ENCODE assay signal across 9 cellular contexts in the genomic region with DNA sequence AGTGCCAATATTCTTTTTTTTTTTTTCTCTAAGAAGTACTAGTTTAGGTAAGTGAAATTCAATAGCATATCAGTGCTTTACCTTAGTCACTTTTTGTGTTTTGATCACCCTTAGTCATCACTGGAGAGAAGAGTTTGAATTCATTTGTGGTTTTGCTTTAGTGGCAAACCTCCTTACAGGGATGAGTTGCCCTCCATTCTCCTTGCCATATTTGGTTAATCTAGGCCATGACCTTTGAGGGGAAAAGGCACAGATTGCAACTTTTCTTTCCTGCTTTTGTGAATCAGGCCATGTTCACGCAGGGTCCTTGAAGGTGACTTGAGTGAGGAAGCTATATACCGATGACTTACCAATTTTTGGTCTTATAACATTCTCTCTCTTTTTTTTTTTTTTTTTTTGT. TPM values are rescaled to one million over a fixed set of nuclear protein-coding genes. Genes with fewer than 3 reads are reported as not detected.
A peak's percentile ranks its signal among the peaks of the same experiment; 100 is the strongest.
DNase-seq lines count a peak whose midpoint lies in the region; ATAC-seq, FAIRE-seq and TF ChIP-seq lines count a peak whose summit lies in the region.
"Had no signal": no experiment of that assay in that cellular context is flagged by ENCODE, and none has a peak within 500 bp of the region (broad histone marks: within the 10 kb centered on the region; RNA-seq: fewer than 3 reads in every experiment).

No MANE protein-coding gene starts in this region.

- H3K4me1 Mint-ChIP-seq in activated CD4-positive, alpha-beta T cell treated with anti-CD3 and anti-CD28 coated beads, Interleukin-2, amount 10 ng/mL, durations not matched to agents 24 days and 14 days, result peaks cover 12% of the 10 kb centered on the region
- H3K4me1 Mint-ChIP-seq in immature natural killer cell, result peaks cover 0 to 11% of the 10 kb centered on the region in 2 donors

- peaks cover 11% of the 10 kb centered on the region for H3K4me1 ChIP-seq in keratinocyte (ENCODE audit: control insufficient read depth, extremely low read depth, insufficient read depth, low read length)
- no peaks in the 10 kb centered on the region for H3K4me1 ChIP-seq in lower lobe of right lung
- H3K4me1 ChIP-seq: parathyroid adenoma had no signal

- no peak overlapping the region for H3K9ac ChIP-seq in keratinocyte (ENCODE audit: control insufficient read depth, extremely low read depth, insufficient read depth, low read length)
- H3K9ac ChIP-seq: parathyroid adenoma had no signal

- no peak overlapping the region for H2AFZ ChIP-seq in keratinocyte (ENCODE audit: control insufficient read depth, low read length)
- H2AFZ ChIP-seq: parathyroid adenoma had no signal

- peak overlapping the region; percentile 22 for H3K4me3 Mint-ChIP-seq in activated CD4-positive, alpha-beta T cell treated with anti-CD3 and anti-CD28 coated beads, Interleukin-2, amount 10 ng/mL, durations not matched to agents 24 days and 14 days
- no peak overlapping the region for H3K4me3 Mint-ChIP-seq in immature natural killer cell

- H3K9me3 ChIP-seq in keratinocyte (ENCODE audit: control insufficient read depth, low read depth, low read length) (no peaks in the 10 kb centered on the region), lower lobe of right lung (no peaks in the 10 kb centered on the region)

- peak overlapping the region; percentile 62 for H3K27ac Mint-ChIP-seq in activated CD4-positive, alpha-beta T cell treated with anti-CD3 and anti-CD28 coated beads, Interleukin-2, amount 10 ng/mL, durations not matched to agents 24 days and 14 days
- no peak overlapping the region for H3K27ac Mint-ChIP-seq in immature natural killer cell

- H3K79me2 ChIP-seq in keratinocyte (ENCODE audit: control insufficient read depth, insufficient read depth, low read length), result no peaks in the 10 kb centered on the region

- DNase-seq in GM12891 (ENCODE audit: insufficient read length, low spot score) (no peak), keratinocyte (ENCODE audit: low read depth, low spot score) (no peak), lower lobe of right lung (no peak), GM10266 (ENCODE audit: extremely low spot score) (no peak), immature natural killer cell (no peak)
- peak; percentile 77 for DNase-seq in activated CD4-positive, alpha-beta T cell treated with anti-CD3 and anti-CD28 coated beads, Interleukin-2, amount 10 ng/mL, durations not matched to agents 24 days and 14 days

- H3K4me2 ChIP-seq in keratinocyte (ENCODE audit: control insufficient read depth, extremely low read depth, insufficient read depth, low read depth, low read length), result no peak overlapping the region

- TF ChIP-seq POLR2A in GM12891 (IDR thresholded peaks at IDR 0.05; ENCODE audit: low read depth, low read length), result no peak

- no peaks in the 10 kb centered on the region for H4K20me1 ChIP-seq in keratinocyte (ENCODE audit: control insufficient read depth, extremely low read depth, insufficient read depth, low read length)

- no peak overlapping the region for H3K27ac ChIP-seq in keratinocyte (ENCODE audit: control insufficient read depth, insufficient read depth, low read length)
- no peak overlapping the region for H3K27ac ChIP-seq in lower lobe of right lung
- H3K27ac ChIP-seq: parathyroid adenoma had no signal

- H3K4me3 ChIP-seq in keratinocyte (ENCODE audit: control insufficient read depth in 2 of 3, extremely low read depth in 1 of 3, insufficient read depth in 2 of 3, low read depth in 1 of 3, low read length in 3 of 3) (no peak overlapping the region), lower lobe of right lung (no peak overlapping the region)

- no peaks in the 10 kb centered on the region for H3K27me3 ChIP-seq in keratinocyte (ENCODE audit: control insufficient read depth, extremely low read depth, insufficient read depth, low read length)
- no peaks in the 10 kb centered on the region for H3K27me3 ChIP-seq in lower lobe of right lung (ENCODE audit: low read depth)

- intact Hi-C loops in activated CD4-positive, alpha-beta T cell treated with anti-CD3 and anti-CD28 coated beads, Interleukin-2, amount 10 ng/mL, durations not matched to agents 24 days and 14 days (cut with micrococcal nuclease), result loop anchor here (1.0 to 2.0 kb wide), 3 partner anchors 9 to 64 kb away; partner anchors contain the start of genes PJVK and PRKRA
- intact Hi-C loops in lower lobe of right lung (cut with DNase I), result no loop called here

- dilution Hi-C loops in keratinocyte (cut with MboI; ENCODE audit: extremely low pct_ligation_motif_present, low sequenced_read_pairs), result no loop called here

- FAIRE-seq in GM12891 (lab: Jason Lieb, UNC) (peak; percentile 66), keratinocyte (lab: Jason Lieb, UNC) (peak; percentile 93)

- no peaks in the 10 kb centered on the region for H3K27me3 Mint-ChIP-seq in activated CD4-positive, alpha-beta T cell treated with anti-CD3 and anti-CD28 coated beads, Interleukin-2, amount 10 ng/mL, durations not matched to agents 24 days and 14 days
- H3K27me3 Mint-ChIP-seq in immature natural killer cell (ENCODE audit: low read depth in 3 of 3), result no peaks in the 10 kb centered on the region

- TF ChIP-seq CTCF in keratinocyte (optimal IDR thresholded peaks at IDR 0.05 in 1 of 3, IDR thresholded peaks at IDR 0.05 in 1 of 3, conservative IDR thresholded peaks at IDR 0.05 in 1 of 3; ENCODE audit: extremely low read depth in 1 of 3, insufficient read depth in 2 of 3, low read length in 3 of 3) (no peak), lower lobe of right lung (IDR thresholded peaks at IDR 0.05) (no peak), GM10266 (IDR thresholded peaks at IDR 0.05; ENCODE audit: control insufficient read depth, insufficient read depth, low read depth, missing control alignments) (no peak)

- ATAC-seq in HG02623 (IDR thresholded peaks at IDR 0.05; ENCODE audit: unreplicated experiment), result peak; percentile 38
- ATAC-seq in GM19467 (IDR thresholded peaks at IDR 0.05; ENCODE audit: unreplicated experiment), result no peak
- no peak for ATAC-seq in lower lobe of right lung

- H3K9me3 Mint-ChIP-seq in activated CD4-positive, alpha-beta T cell treated with anti-CD3 and anti-CD28 coated beads, Interleukin-2, amount 10 ng/mL, durations not matched to agents 24 days and 14 days, result no peaks in the 10 kb centered on the region
- no peaks in the 10 kb centered on the region for H3K9me3 Mint-ChIP-seq in immature natural killer cell

- no peaks in the 10 kb centered on the region for H3K9me1 ChIP-seq in keratinocyte (ENCODE audit: control insufficient read depth, extremely low read depth, insufficient read depth, low read length)

- no peaks in the 10 kb centered on the region for H3K36me3 ChIP-seq in keratinocyte (ENCODE audit: control insufficient read depth in 2 of 2, extremely low read depth in 1 of 2, insufficient read depth in 2 of 2, low read length in 2 of 2)
- peaks cover 42% of the 10 kb centered on the region for H3K36me3 ChIP-seq in lower lobe of right lung

- H3K36me3 Mint-ChIP-seq in activated CD4-positive, alpha-beta T cell treated with anti-CD3 and anti-CD28 coated beads, Interleukin-2, amount 10 ng/mL, durations not matched to agents 24 days and 14 days (ENCODE audit: low read depth), result peaks cover 29% of the 10 kb centered on the region
- peaks cover 12 to 20% (median 20%) of the 10 kb centered on the region in 3 donors for H3K36me3 Mint-ChIP-seq in immature natural killer cell

TF ChIP-seq in GM12891, 5 proteins besides CTCF, POLR2A, EP300 and RAD21:
- TF ChIP-seq PAX5 (IDR thresholded peaks at IDR 0.05; ENCODE audit: insufficient read depth, low read length, severe bottlenecking), result no peak
- no peak for TF ChIP-seq POU2F2 (IDR thresholded peaks at IDR 0.05; ENCODE audit: low read depth, low read length)
- TF ChIP-seq TAF1 (IDR thresholded peaks at IDR 0.05; ENCODE audit: low read depth, low read length), result no peak
- no peak for TF ChIP-seq POLR2AphosphoS5 (IDR thresholded peaks at IDR 0.05; ENCODE audit: low read depth, low read length)
TF ChIP-seq in GM12891: peak in this region for 0.

RNA-seq across cellular contexts. Expression of gene PLEKHA3, which starts 34.4 kb away (rescaled TPM):
- polyA plus RNA-seq in GM12891 (2012; ENCODE audit: low read depth, missing spikeins), result 5.2 TPM
- 28.0 and 35.4 TPM in 2 replicates for total RNA-seq in activated CD4-positive, alpha-beta T cell treated with anti-CD3 and anti-CD28 coated beads, Interleukin-2, amount 10 ng/mL, durations not matched to agents 24 days and 14 days
- polyA plus RNA-seq in keratinocyte, result 8.9 to 15.8 TPM (median 15.6 TPM) in 3 replicates
- polyA plus RNA-seq in keratinocyte (2011; ENCODE audit: low read depth), result 20.4 TPM
- polyA plus RNA-seq in keratinocyte (2011; cell fraction: cytosol; rRNA removed), result 9.9 and 18.0 TPM in 2 replicates
- polyA plus RNA-seq in keratinocyte (2011; cell fraction: nucleus; rRNA removed), result 5.5 and 6.4 TPM in 2 replicates
- 6.2 and 6.5 TPM in 2 replicates for polyA plus RNA-seq in keratinocyte (2012; ENCODE audit: low replicate concordance)
- 1.8 to 4.6 TPM (median 2.2 TPM) in 3 replicates for polyA minus RNA-seq in keratinocyte
- polyA minus RNA-seq in keratinocyte (2011; cell fraction: cytosol; rRNA and poly(A)+ RNA removed), result 2.5 TPM
- 3.2 and 5.0 TPM in 2 replicates for polyA minus RNA-seq in keratinocyte (2011; cell fraction: nucleus; rRNA and poly(A)+ RNA removed)
- 35.1 TPM for total RNA-seq in lower lobe of right lung
- polyA plus RNA-seq in immature natural killer cell, result 10 to 100 TPM; 22.4 to 35.6 (median 27.7) TPM

RNA-seq across cellular contexts. Expression of gene FKBP7, which starts 36.3 kb away (rescaled TPM):
- polyA plus RNA-seq in GM12891 (2012; ENCODE audit: low read depth, missing spikeins), result 3.7 TPM
- 4.8 and 4.9 TPM in 2 replicates for total RNA-seq in activated CD4-positive, alpha-beta T cell treated with anti-CD3 and anti-CD28 coated beads, Interleukin-2, amount 10 ng/mL, durations not matched to agents 24 days and 14 days
- polyA plus RNA-seq in keratinocyte, result 1.2 to 2.4 TPM (median 1.9 TPM) in 3 replicates
- 0.99 TPM for polyA plus RNA-seq in keratinocyte (2011; ENCODE audit: low read depth)
- 0.85 and 0.95 TPM in 2 replicates for polyA plus RNA-seq in keratinocyte (2011; cell fraction: cytosol; rRNA removed)
- polyA plus RNA-seq in keratinocyte (2011; cell fraction: nucleus; rRNA removed), result 0.67 and 1.2 TPM in 2 replicates
- polyA plus RNA-seq in keratinocyte (2012; ENCODE audit: low replicate concordance), result 0.86 and 1.5 TPM in 2 replicates
- 0.23 to 1.1 TPM in 2 of 3 replicates, not detected in the other for polyA minus RNA-seq in keratinocyte
- polyA minus RNA-seq in keratinocyte (2011; cell fraction: cytosol; rRNA and poly(A)+ RNA removed), result not detected
- 0.42 and 1.2 TPM in 2 replicates for polyA minus RNA-seq in keratinocyte (2011; cell fraction: nucleus; rRNA and poly(A)+ RNA removed)
- 10.5 TPM for total RNA-seq in lower lobe of right lung
- 1 to 10 TPM; 1.3 to 6.9 (median 2.1) TPM for polyA plus RNA-seq in immature natural killer cell
